16 cellular contexts compared by ENCODE assay signal in genomic region chr7:108813247-108814014, GRCh38.
A peak's percentile ranks its signal among the peaks of the same experiment; 100 is the strongest.
DNase-seq lines count a peak whose midpoint lies in the region; ATAC-seq, FAIRE-seq and TF ChIP-seq lines count a peak whose summit lies in the region.
"Had no signal": no experiment of that assay in that cellular context is flagged by ENCODE, and none has a peak within 500 bp of the region (broad histone marks: within the 10 kb centered on the region; RNA-seq: fewer than 3 reads in every experiment).

No MANE protein-coding gene starts in this region.

- H3K79me2 ChIP-seq in GM12878 (ENCODE audit: control insufficient read depth, insufficient read depth, low read length): no peaks in the 10 kb centered on the region

- H2AFZ ChIP-seq in GM12878 (ENCODE audit: control insufficient read depth, low read depth, low read length): no peak overlapping the region

- H3K27me3 ChIP-seq in GM12878 (replicated peaks in 1 of 2; ENCODE audit: control insufficient read depth in 2 of 2, insufficient read depth in 2 of 2, low read length in 1 of 2): no peaks in the 10 kb centered on the region
- H3K27me3 ChIP-seq: MG63 had no signal

- no peak for FAIRE-seq in GM12878 (lab: Jason Lieb, UNC)
- FAIRE-seq: G401.6 had no signal

- TF ChIP-seq CTCF in activated CD8-positive, alpha-beta T cell treated with anti-CD3 and anti-CD28 coated beads for 36 hours (IDR thresholded peaks at IDR 0.05): no peak
- TF ChIP-seq CTCF in HEK293 (tag by site-specific recombination; IDR thresholded peaks at IDR 0.05): no peak
- TF ChIP-seq CTCF in GM12878 (IDR thresholded peaks at IDR 0.05 in 2 of 3, conservative IDR thresholded peaks at IDR 0.05 in 1 of 3; ENCODE audit: control insufficient read depth in 2 of 3, extremely low read depth in 1 of 3, insufficient read depth in 1 of 3, low read depth in 3 of 3, low read length in 3 of 3): no peak

- H3K4me2 ChIP-seq in GM12878 (ENCODE audit: control insufficient read depth, insufficient read depth): no peak overlapping the region

- no peak overlapping the region for H3K4me3 Mint-ChIP-seq in activated CD8-positive, alpha-beta T cell treated with anti-CD3 and anti-CD28 coated beads for 36 hours
- H3K4me3 Mint-ChIP-seq in activated CD8-positive, alpha-beta T cell treated with anti-CD3 and anti-CD28 coated beads, Interleukin-2, amount 10 ng/mL, durations not matched to agents 7 days and 5 days: no peak overlapping the region
- H3K4me3 Mint-ChIP-seq in activated naive CD8-positive, alpha-beta T cell treated with anti-CD3 and anti-CD28 coated beads for 36 hours: no peak overlapping the region
- no peak overlapping the region for H3K4me3 Mint-ChIP-seq in activated CD4-positive, alpha-beta memory T cell treated with anti-CD3 and anti-CD28 coated beads for 36 hours
- H3K4me3 Mint-ChIP-seq: CD4-positive, alpha-beta memory T cell had no signal

- H3K9me3 Mint-ChIP-seq in activated CD8-positive, alpha-beta T cell treated with anti-CD3 and anti-CD28 coated beads for 36 hours: no peaks in the 10 kb centered on the region
- no peaks in the 10 kb centered on the region for H3K9me3 Mint-ChIP-seq in activated CD8-positive, alpha-beta T cell treated with anti-CD3 and anti-CD28 coated beads, Interleukin-2, amount 10 ng/mL, durations not matched to agents 7 days and 5 days (ENCODE audit: insufficient read depth)
- H3K9me3 Mint-ChIP-seq in activated naive CD8-positive, alpha-beta T cell treated with anti-CD3 and anti-CD28 coated beads for 36 hours: no peaks in the 10 kb centered on the region
- H3K9me3 Mint-ChIP-seq in activated CD4-positive, alpha-beta memory T cell treated with anti-CD3 and anti-CD28 coated beads for 36 hours: no peaks in the 10 kb centered on the region

- H3K4me3 ChIP-seq in HEK293 (ENCODE audit: low read depth, low read length) (no peak overlapping the region), GM12878 (no peak overlapping the region)
- H3K4me3 ChIP-seq: MG63 had no signal

- H3K9me3 ChIP-seq in HEK293 (ENCODE audit: control insufficient read depth, insufficient read depth, low read depth, low read length) (no peaks in the 10 kb centered on the region), GM12878 (replicated peaks; ENCODE audit: control insufficient read depth, insufficient read depth, low read length) (no peaks in the 10 kb centered on the region)
- H3K9me3 ChIP-seq: MG63 had no signal

- DNase-seq in activated CD8-positive, alpha-beta T cell treated with anti-CD3 and anti-CD28 coated beads for 36 hours: peak; percentile 3
- no peak for DNase-seq in activated CD8-positive, alpha-beta T cell treated with anti-CD3 and anti-CD28 coated beads, Interleukin-2, amount 10 ng/mL, durations not matched to agents 7 days and 5 days
- no peak for DNase-seq in GM12878 (ENCODE audit: low read depth, low spot score)
- DNase-seq in activated naive CD8-positive, alpha-beta T cell treated with anti-CD3 and anti-CD28 coated beads for 36 hours: no peak
- DNase-seq in stimulated activated CD4-positive, alpha-beta T cell treated with anti-CD3 and anti-CD28 coated beads, Interleukin-2, amount 100 ng/mL, for 24 hours: no peak
- no peak for DNase-seq in activated CD4-positive, alpha-beta memory T cell treated with anti-CD3 and anti-CD28 coated beads for 36 hours
- DNase-seq: AML-193; CD4-positive, alpha-beta memory T cell; MG63; NCI-H1105; NCI-H187; NCI-H2171; NCI-H446 treated with DMSO at 0.1 percent for 48 hours; NCI-H748 treated with DMSO at 0.1 percent for 48 hours had no signal

- 2% methylated on average over 3 of the region's 3 CpGs for WGBS in GM12878 (ENCODE audit: insufficient coverage, insufficient replicate concordance, low lambda C conversion rate, missing lambda C conversion rate)

- H4K20me1 ChIP-seq in GM12878 (ENCODE audit: control insufficient read depth, insufficient read depth): no peaks in the 10 kb centered on the region

- TF ChIP-seq RAD21 in GM12878 (IDR thresholded peaks at IDR 0.05; ENCODE audit: insufficient read depth, low read depth, low read length): no peak

- no peak for TF ChIP-seq EP300 in GM12878 (IDR thresholded peaks at IDR 0.05; ENCODE audit: borderline replicate concordance in 1 of 2, control insufficient read depth in 1 of 2, low read depth in 2 of 2, low read length in 2 of 2)

- ATAC-seq in activated CD8-positive, alpha-beta T cell treated with anti-CD3 and anti-CD28 coated beads for 36 hours: no peak
- no peak for ATAC-seq in activated CD8-positive, alpha-beta T cell treated with anti-CD3 and anti-CD28 coated beads, Interleukin-2, amount 10 ng/mL, durations not matched to agents 7 days and 5 days
- peak; percentile 52 for ATAC-seq in GM12878

- RAD21 ChIA-PET in GM12878 (lab: Charles Lee; ENCODE audit: unreplicated experiment): no interaction called here

- TF ChIP-seq POLR2A in GM12878 (IDR thresholded peaks at IDR 0.05; ENCODE audit: low read depth, low read length): no peak

- SMC1A ChIA-PET in GM12878 (lab: Charles Lee; ENCODE audit: uncharacterized antibody, unreplicated experiment): no interaction called here

- no peaks in the 10 kb centered on the region for H3K4me1 Mint-ChIP-seq in activated CD8-positive, alpha-beta T cell treated with anti-CD3 and anti-CD28 coated beads for 36 hours (ENCODE audit: low read depth)
- H3K4me1 Mint-ChIP-seq in activated CD8-positive, alpha-beta T cell treated with anti-CD3 and anti-CD28 coated beads, Interleukin-2, amount 10 ng/mL, durations not matched to agents 7 days and 5 days (ENCODE audit: low read depth): no peaks in the 10 kb centered on the region
- H3K4me1 Mint-ChIP-seq in activated naive CD8-positive, alpha-beta T cell treated with anti-CD3 and anti-CD28 coated beads for 36 hours: no peaks in the 10 kb centered on the region
- no peaks in the 10 kb centered on the region for H3K4me1 Mint-ChIP-seq in activated CD4-positive, alpha-beta memory T cell treated with anti-CD3 and anti-CD28 coated beads for 36 hours (ENCODE audit: low read depth)
- H3K4me1 Mint-ChIP-seq: CD4-positive, alpha-beta memory T cell had no signal

- H3K27ac ChIP-seq in HEK293 (ENCODE audit: extremely low read depth, low read depth, low read length): no peak overlapping the region
- no peak overlapping the region for H3K27ac ChIP-seq in GM12878 (ENCODE audit: control insufficient read depth, insufficient read depth)

- CTCF ChIA-PET in activated CD8-positive, alpha-beta T cell treated with anti-CD3 and anti-CD28 coated beads for 36 hours (lab: Charles Lee): no interaction called here
- CTCF ChIA-PET in activated CD8-positive, alpha-beta T cell treated with anti-CD3 and anti-CD28 coated beads, Interleukin-2, amount 10 ng/mL, durations not matched to agents 7 days and 5 days (lab: Charles Lee): no interaction called here
- CTCF ChIA-PET in HEK293 (lab: Yijun Ruan, JAX) (interaction anchor here (0.6 kb wide), 1 partner anchor 883 kb away, joined by 3 read pairs; no protein-coding TSS in a partner anchor), GM12878 (lab: Yijun Ruan, JAX) (no interaction called here)
- CTCF ChIA-PET in activated CD4-positive, alpha-beta memory T cell treated with anti-CD3 and anti-CD28 coated beads for 36 hours (lab: Charles Lee): no interaction called here

- no peak overlapping the region for H3K27ac Mint-ChIP-seq in activated CD8-positive, alpha-beta T cell treated with anti-CD3 and anti-CD28 coated beads for 36 hours
- no peak overlapping the region for H3K27ac Mint-ChIP-seq in activated CD8-positive, alpha-beta T cell treated with anti-CD3 and anti-CD28 coated beads, Interleukin-2, amount 10 ng/mL, durations not matched to agents 7 days and 5 days
- H3K27ac Mint-ChIP-seq in activated naive CD8-positive, alpha-beta T cell treated with anti-CD3 and anti-CD28 coated beads for 36 hours: no peak overlapping the region
- no peak overlapping the region for H3K27ac Mint-ChIP-seq in activated CD4-positive, alpha-beta memory T cell treated with anti-CD3 and anti-CD28 coated beads for 36 hours
- H3K27ac Mint-ChIP-seq: CD4-positive, alpha-beta memory T cell had no signal

- H3K4me1 ChIP-seq in HEK293 (ENCODE audit: control insufficient read depth, insufficient read depth, low read length) (no peaks in the 10 kb centered on the region), GM12878 (ENCODE audit: control insufficient read depth, insufficient read depth, low read length) (no peaks in the 10 kb centered on the region)

- in situ Hi-C loops in GM12878 (cut with MboI): no loop called here

- intact Hi-C loops in activated CD8-positive, alpha-beta T cell treated with anti-CD3 and anti-CD28 coated beads for 36 hours (cut with micrococcal nuclease): no loop called here
- intact Hi-C loops in GM12878 (cut with micrococcal nuclease; ENCODE audit: unreplicated experiment): no loop called here
- intact Hi-C loops in activated CD4-positive, alpha-beta memory T cell treated with anti-CD3 and anti-CD28 coated beads for 36 hours (cut with micrococcal nuclease): no loop called here

- no peaks in the 10 kb centered on the region for H3K36me3 ChIP-seq in HEK293 (ENCODE audit: control insufficient read depth in 2 of 2, insufficient read depth in 1 of 2, low read length in 2 of 2)
- H3K36me3 ChIP-seq in GM12878 (ENCODE audit: control insufficient read depth in 2 of 2, insufficient read depth in 2 of 2, low read length in 1 of 2): no peaks in the 10 kb centered on the region
- H3K36me3 ChIP-seq: MG63 had no signal

- no peaks in the 10 kb centered on the region for H3K36me3 Mint-ChIP-seq in activated CD8-positive, alpha-beta T cell treated with anti-CD3 and anti-CD28 coated beads for 36 hours (ENCODE audit: low read depth)
- no peaks in the 10 kb centered on the region for H3K36me3 Mint-ChIP-seq in activated CD8-positive, alpha-beta T cell treated with anti-CD3 and anti-CD28 coated beads, Interleukin-2, amount 10 ng/mL, durations not matched to agents 7 days and 5 days (ENCODE audit: low read depth)
- H3K36me3 Mint-ChIP-seq in activated naive CD8-positive, alpha-beta T cell treated with anti-CD3 and anti-CD28 coated beads for 36 hours: no peaks in the 10 kb centered on the region
- no peaks in the 10 kb centered on the region for H3K36me3 Mint-ChIP-seq in activated CD4-positive, alpha-beta memory T cell treated with anti-CD3 and anti-CD28 coated beads for 36 hours
- H3K36me3 Mint-ChIP-seq: CD4-positive, alpha-beta memory T cell had no signal

- H3K9ac ChIP-seq in GM12878 (ENCODE audit: control insufficient read depth, insufficient read depth, low read length): no peak overlapping the region

- POLR2A ChIA-PET in activated CD8-positive, alpha-beta T cell treated with anti-CD3 and anti-CD28 coated beads for 36 hours (lab: Charles Lee): no interaction called here
- POLR2A ChIA-PET in activated CD8-positive, alpha-beta T cell treated with anti-CD3 and anti-CD28 coated beads, Interleukin-2, amount 10 ng/mL, durations not matched to agents 7 days and 5 days (lab: Charles Lee): no interaction called here
- POLR2A ChIA-PET in HEK293 (lab: Yijun Ruan, JAX) (no interaction called here), GM12878 (lab: Charles Lee) (no interaction called here)
- POLR2A ChIA-PET in activated CD4-positive, alpha-beta memory T cell treated with anti-CD3 and anti-CD28 coated beads for 36 hours (lab: Charles Lee): no interaction called here

- no TSS peak for BruUV-seq in GM12878 (replicated peaks; lab: Mats Ljungman, UMichigan)

- H3K27me3 Mint-ChIP-seq in activated CD8-positive, alpha-beta T cell treated with anti-CD3 and anti-CD28 coated beads for 36 hours: peaks cover 1% of the 10 kb centered on the region
- no peaks in the 10 kb centered on the region for H3K27me3 Mint-ChIP-seq in activated CD8-positive, alpha-beta T cell treated with anti-CD3 and anti-CD28 coated beads, Interleukin-2, amount 10 ng/mL, durations not matched to agents 7 days and 5 days (ENCODE audit: low read depth)
- no peaks in the 10 kb centered on the region for H3K27me3 Mint-ChIP-seq in activated naive CD8-positive, alpha-beta T cell treated with anti-CD3 and anti-CD28 coated beads for 36 hours
- H3K27me3 Mint-ChIP-seq in activated CD4-positive, alpha-beta memory T cell treated with anti-CD3 and anti-CD28 coated beads for 36 hours: no peaks in the 10 kb centered on the region
- H3K27me3 Mint-ChIP-seq: CD4-positive, alpha-beta memory T cell had no signal
